In genomic region chr17:28861393-28862203, GRCh38 we compare ENCODE assay signal across 1 cellular context.
TF ChIP-seq lines count a peak whose summit lies in the region.

No MANE protein-coding gene starts in this region.

TF ChIP-seq in K562, 482 proteins besides CTCF, POLR2A, EP300 and RAD21 (continued from another document and continues in another):
- TF ChIP-seq ARID4B (CRISPR knock-in tag; IDR thresholded peaks at IDR 0.05) (no peak), ZNF197 (CRISPR knock-in tag; IDR thresholded peaks at IDR 0.05; ENCODE audit: low read depth) (no peak), ZNF133 (CRISPR knock-in tag; IDR thresholded peaks at IDR 0.05) (no peak), NFIX (CRISPR knock-in tag; IDR thresholded peaks at IDR 0.05; ENCODE audit: low read depth) (no peak), GTF2A2 (tag; IDR thresholded peaks at IDR 0.05) (0 out of 2 replicates have a peak, but pooled peaks have one; percentile 45), HMG20B (CRISPR knock-in tag; IDR thresholded peaks at IDR 0.05) (no peak), POLR3A (IDR thresholded peaks at IDR 0.05; ENCODE audit: borderline replicate concordance, extremely low read depth, insufficient read depth, insufficient read length) (no peak), TAF7 (tag; IDR thresholded peaks at IDR 0.05) (no peak), CEBPZ (IDR thresholded peaks at IDR 0.05; ENCODE audit: borderline replicate concordance, low read depth, low read length) (no peak), NFIC (IDR thresholded peaks at IDR 0.05) (peak; percentile 50; the same call in 1 of the 2 replicates), SMARCA5 (IDR thresholded peaks at IDR 0.05) (no peak; the same call in 1 of the 2 replicates), GTF2F1 (IDR thresholded peaks at IDR 0.05; ENCODE audit: low read depth, low read length) (peak; percentile 75; the same call in 1 of the 2 replicates), ETS1 (conservative IDR thresholded peaks at IDR 0.05; ENCODE audit: control insufficient read depth, low read depth, low read length) (0 out of 2 replicates have a peak, but pooled peaks have one; percentile 57), ZBTB9 (CRISPR knock-in tag; IDR thresholded peaks at IDR 0.05) (no peak; the same call in 1 of the 2 replicates), TARDBP (IDR thresholded peaks at IDR 0.05) (no peak), ZNF407 (IDR thresholded peaks at IDR 0.05; ENCODE audit: low read depth) (no peak), TCF3 (CRISPR knock-in tag; IDR thresholded peaks at IDR 0.05) (no peak), ZBED1 (IDR thresholded peaks at IDR 0.05) (0 out of 2 replicates have a peak, but pooled peaks have one; percentile 76), ZNF449 (CRISPR knock-in tag; IDR thresholded peaks at IDR 0.05) (no peak), ZNF77 (CRISPR knock-in tag; IDR thresholded peaks at IDR 0.05) (no peak), PBX2 (CRISPR knock-in tag; IDR thresholded peaks at IDR 0.05; ENCODE audit: low read depth) (no peak), PBX2 (tag; conservative IDR thresholded peaks at IDR 0.05; ENCODE audit: low read depth) (no peak), ZNF561 (CRISPR knock-in tag; conservative IDR thresholded peaks at IDR 0.05) (peak; percentile 47; the same call in 1 of the 2 replicates), BMI1 (IDR thresholded peaks at IDR 0.05; ENCODE audit: low read length) (no peak), ZNF766 (CRISPR knock-in tag; conservative IDR thresholded peaks at IDR 0.05) (peak; percentile 47; the same call in 1 of the 2 replicates), ZNF507 (tag; conservative IDR thresholded peaks at IDR 0.05) (no peak), ZBTB1 (CRISPR knock-in tag; IDR thresholded peaks at IDR 0.05; ENCODE audit: borderline replicate concordance, low read depth) (no peak), SMAD1 (IDR thresholded peaks at IDR 0.05; ENCODE audit: low read depth, low read length, partially characterized antibody) (no peak), SMARCC2 (IDR thresholded peaks at IDR 0.05; ENCODE audit: low read depth) (no peak; the same call in 1 of the 2 replicates)
